ENCODE assay signal across 8 cellular contexts in the genomic region with DNA sequence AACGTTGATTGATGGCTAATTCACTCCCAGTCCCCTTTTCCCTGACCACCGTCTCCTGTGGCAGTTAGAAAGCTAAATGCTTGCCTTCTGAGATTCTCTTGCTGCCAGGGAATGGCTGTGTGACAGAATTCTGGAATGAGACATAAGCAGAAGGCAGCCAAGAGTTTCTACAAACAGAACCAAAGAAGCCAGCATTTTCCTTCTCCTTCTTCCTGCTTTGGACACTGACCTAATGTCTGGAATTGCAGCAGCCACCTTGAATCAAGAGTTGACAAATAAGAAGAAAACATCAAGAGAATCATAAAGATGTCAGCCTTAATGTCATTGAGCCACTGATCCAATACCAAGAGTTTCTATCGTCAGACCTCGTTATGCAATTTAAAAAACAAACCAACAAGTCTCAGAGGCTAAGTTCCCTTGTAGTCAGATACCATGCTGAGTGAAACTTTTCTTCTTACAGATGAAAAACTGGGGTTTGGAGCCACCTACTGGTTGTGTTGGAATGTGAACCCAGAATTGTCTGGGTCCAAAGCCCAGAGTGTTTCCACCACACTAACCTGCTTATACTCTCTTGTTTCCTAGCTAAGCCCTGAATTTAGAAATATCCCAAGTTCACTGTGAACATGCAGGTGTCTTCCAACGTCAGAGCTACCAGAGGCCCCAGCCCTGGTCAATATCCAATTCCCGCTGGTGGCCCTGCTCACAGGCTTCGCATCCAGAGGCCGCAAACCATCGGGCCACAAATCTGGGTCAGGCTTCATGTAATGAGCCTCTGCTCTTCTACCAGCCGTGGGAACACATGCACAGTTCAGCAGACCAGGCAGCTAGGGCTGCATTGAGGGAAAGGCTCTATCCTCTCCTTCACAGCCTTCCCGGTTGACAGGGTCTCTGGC. TPM values are rescaled to one million over a fixed set of nuclear protein-coding genes. Genes with fewer than 3 reads are reported as not detected.
DNase-seq lines count a peak whose midpoint lies in the region; FAIRE-seq and TF ChIP-seq lines count a peak whose summit lies in the region.

No MANE protein-coding gene starts in this region.

- 60 to 63% (median 61%) methylated on average over 11 of the region's 11 CpGs for WGBS in small intestine, 3 donors

- no peaks in the 10 kb centered on the region for H3K27me3 Mint-ChIP-seq in brain

- peak overlapping the region in 3 of 5 experiments; percentile 54 to 81 (median 64) for H3K4me3 Mint-ChIP-seq in brain

- no peaks in the 10 kb centered on the region for H3K27me3 ChIP-seq in small intestine (ENCODE audit: control insufficient read depth in 2 of 2, insufficient read depth in 2 of 2, low read length in 2 of 2)

- H3K36me3 Mint-ChIP-seq in brain: peaks cover 5% of the 10 kb centered on the region

- no peaks in the 10 kb centered on the region for H3K4me1 ChIP-seq in small intestine (ENCODE audit: control insufficient read depth in 2 of 2, insufficient read depth in 1 of 2, low read depth in 1 of 2, low read length in 1 of 2)

- peak; percentile 26 for DNase-seq in DMS79 (lab: John Stamatoyannopoulos, UW)
- peak; percentile 71 for DNase-seq in HCEC 1CT
- DNase-seq in NCI-H1436 treated with DMSO at 0.1 percent for 48 hours (lab: John Stamatoyannopoulos, UW): peak; percentile 34
- peak; percentile 33 for DNase-seq in T-helper 9 cell
- DNase-seq in iPS-NIHi11 (ENCODE audit: low spot score): peak; percentile 67
- DNase-seq in small intestine: peak; percentile 84
- DNase-seq in UCSD-AML1 (lab: John Stamatoyannopoulos, UW; ENCODE audit: unreplicated experiment): no peak

- no peak overlapping the region for H3K4me3 ChIP-seq in small intestine (ENCODE audit: low read depth in 1 of 2, low read length in 2 of 2)

- FAIRE-seq in small intestine (lab: Jason Lieb, UNC): no peak

- H3K9me3 ChIP-seq in small intestine (ENCODE audit: control insufficient read depth, low read depth): no peaks in the 10 kb centered on the region

- peak overlapping the region in 1 of 2 donors; percentile 17 for H3K27ac ChIP-seq in small intestine (ENCODE audit: low read depth in 1 of 2, low read length in 1 of 2)

- peak; percentile 77 to 85 for TF ChIP-seq CTCF in brain (conservative IDR thresholded peaks at IDR 0.05)

- no peaks in the 10 kb centered on the region for H3K36me3 ChIP-seq in small intestine (ENCODE audit: control insufficient read depth in 2 of 2, insufficient read depth in 2 of 2, low read length in 2 of 2)

- H3K9me3 Mint-ChIP-seq in brain: no peaks in the 10 kb centered on the region

- H3K4me1 Mint-ChIP-seq in brain: peaks cover 20% of the 10 kb centered on the region

- peak overlapping the region; percentile 76 to 95 (median 83) for H3K27ac Mint-ChIP-seq in brain

RNA-seq across cellular contexts. Expression of a gene that starts 42.5 kb away (rescaled TPM):
- polyA plus RNA-seq in brain (ENCODE audit: insufficient read depth, low read depth, low replicate concordance): 8.1 TPM
- polyA plus RNA-seq in small intestine: 1 to 10 TPM in 2 of 3 donors, not detected in 1; 1.1 to 1.3 TPM
